19 cellular contexts compared by ENCODE assay signal in genomic region chr19:15400521-15401396, GRCh38. TPM values are rescaled to one million over a fixed set of nuclear protein-coding genes. Genes with fewer than 3 reads are reported as not detected.
DNase-seq lines count a peak whose midpoint lies in the region; ATAC-seq and TF ChIP-seq lines count a peak whose summit lies in the region.
"Had no signal": no experiment of that assay in that cellular context is flagged by ENCODE, and none has a peak within 500 bp of the region (broad histone marks: within the 10 kb centered on the region; RNA-seq: fewer than 3 reads in every experiment).

No MANE protein-coding gene starts in this region.

- ATAC-seq in WTC11 = no peak; the same call in 1 of the 2 replicates
- ATAC-seq in stimulated activated effector memory CD8-positive, alpha-beta T cell treated with anti-CD3 and anti-CD28 coated beads, Interleukin-12 subunit alpha, Interleukin-12 subunit beta, amount 100 ng/mL, for 72 hours = no peak
- no peak for ATAC-seq in CD4-positive, alpha-beta T cell (ENCODE audit: poor library complexity)
- ATAC-seq: activated T-cell treated with anti-CD3 and anti-CD28 coated beads, Interleukin-2, amount 50 U/mL, for 4 hours; stimulated activated naive CD8-positive, alpha-beta T cell treated with anti-CD3 and anti-CD28 coated beads, Interleukin-15, amount 100 ng/mL, for 72 hours had no signal

- H3K4me3 ChIP-seq in breast epithelium = no peak overlapping the region
- H3K4me3 ChIP-seq in coronary artery = no peak overlapping the region

- H3K36me3 Mint-ChIP-seq in MCF 10A (ENCODE audit: insufficient read depth, unreplicated experiment) = peaks cover 49% of the 10 kb centered on the region
- peaks cover 47% of the 10 kb centered on the region for H3K36me3 Mint-ChIP-seq in WTC11
- H3K36me3 Mint-ChIP-seq in nephron progenitor cell (ENCODE audit: low read depth) = peaks cover 53% of the 10 kb centered on the region
- peaks cover 66% of the 10 kb centered on the region for H3K36me3 Mint-ChIP-seq in stimulated activated effector memory CD8-positive, alpha-beta T cell treated with anti-CD3 and anti-CD28 coated beads, Interleukin-12 subunit alpha, Interleukin-12 subunit beta, amount 100 ng/mL, for 72 hours
- H3K36me3 Mint-ChIP-seq in CD4-positive, alpha-beta T cell (ENCODE audit: low read depth) = peaks cover 76% of the 10 kb centered on the region

- no peak for TF ChIP-seq POLR2A in breast epithelium (IDR thresholded peaks at IDR 0.05)

- H3K36me3 ChIP-seq in breast epithelium = peaks cover 14% of the 10 kb centered on the region

- no peaks in the 10 kb centered on the region for H3K4me1 ChIP-seq in breast epithelium

- no peaks in the 10 kb centered on the region for H3K27me3 ChIP-seq in breast epithelium
- H3K27me3 ChIP-seq in CD4-positive, alpha-beta T cell (ENCODE audit: control insufficient read depth, insufficient read depth, low read length) = no peaks in the 10 kb centered on the region

- BruUV-seq in MCF 10A (replicated peaks; lab: Mats Ljungman, UMichigan) = TSS peak; percentile 20

- H3K9me3 Mint-ChIP-seq in MCF 10A (ENCODE audit: unreplicated experiment) (no peaks in the 10 kb centered on the region), WTC11 (no peaks in the 10 kb centered on the region), nephron progenitor cell (no peaks in the 10 kb centered on the region)
- no peaks in the 10 kb centered on the region for H3K9me3 Mint-ChIP-seq in stimulated activated effector memory CD8-positive, alpha-beta T cell treated with anti-CD3 and anti-CD28 coated beads, Interleukin-12 subunit alpha, Interleukin-12 subunit beta, amount 100 ng/mL, for 72 hours
- H3K9me3 Mint-ChIP-seq in CD4-positive, alpha-beta T cell = no peaks in the 10 kb centered on the region
- H3K9me3 Mint-ChIP-seq: activated CD4-positive, alpha-beta T cell treated with anti-CD3 and anti-CD28 coated beads, Interleukin-2, amount 10 ng/mL, durations not matched to agents 24 days and 14 days; activated T-cell treated with anti-CD3 and anti-CD28 coated beads, Interleukin-2, amount 50 U/mL, for 4 hours; stimulated activated naive CD8-positive, alpha-beta T cell treated with anti-CD3 and anti-CD28 coated beads, Interleukin-15, amount 100 ng/mL, for 72 hours; T-helper 2 cell treated with Interferon-gamma antibody and Interleukin-4, amounts not matched to agents 5 μg/mL and 100 μg/mL, for 36 hours; type B pancreatic cell had no signal

- H3K27ac ChIP-seq in breast epithelium = no peak overlapping the region
- no peak overlapping the region for H3K27ac ChIP-seq in CD4-positive, alpha-beta T cell (ENCODE audit: low read depth, low read length)
- H3K27ac ChIP-seq in coronary artery = no peak overlapping the region

- no peak for TF ChIP-seq CTCF in MCF 10A (IDR thresholded peaks at IDR 0.05; ENCODE audit: unreplicated experiment)
- no peak for TF ChIP-seq CTCF in breast epithelium (IDR thresholded peaks at IDR 0.05)
- no peak for TF ChIP-seq CTCF in WTC11 (IDR thresholded peaks at IDR 0.05)
- no peak for TF ChIP-seq CTCF in nephron progenitor cell (IDR thresholded peaks at IDR 0.05)
- TF ChIP-seq CTCF in CD4-positive, alpha-beta T cell (IDR thresholded peaks at IDR 0.05) = no peak
- no peak for TF ChIP-seq CTCF in coronary artery (IDR thresholded peaks at IDR 0.05)

- H3K4me1 Mint-ChIP-seq in MCF 10A (ENCODE audit: insufficient read depth, unreplicated experiment) (peaks cover 9% of the 10 kb centered on the region), WTC11 (peaks cover 3% of the 10 kb centered on the region; the same call in 1 of the 2 replicates), nephron progenitor cell (peaks cover 21% of the 10 kb centered on the region)
- peaks cover 27% of the 10 kb centered on the region for H3K4me1 Mint-ChIP-seq in stimulated activated effector memory CD8-positive, alpha-beta T cell treated with anti-CD3 and anti-CD28 coated beads, Interleukin-12 subunit alpha, Interleukin-12 subunit beta, amount 100 ng/mL, for 72 hours
- H3K4me1 Mint-ChIP-seq in CD4-positive, alpha-beta T cell (ENCODE audit: low read depth) = peaks cover 11% of the 10 kb centered on the region

- no peaks in the 10 kb centered on the region for H3K9me3 ChIP-seq in breast epithelium
- H3K9me3 ChIP-seq in CD4-positive, alpha-beta T cell (ENCODE audit: control insufficient read depth, low read length) = no peaks in the 10 kb centered on the region

- H3K27ac Mint-ChIP-seq in MCF 10A (ENCODE audit: low read depth, unreplicated experiment) = no peak overlapping the region
- peak overlapping the region; percentile 45; the same call in 1 of the 2 replicates for H3K27ac Mint-ChIP-seq in WTC11
- H3K27ac Mint-ChIP-seq in nephron progenitor cell = peak overlapping the region; percentile 90
- peak overlapping the region; percentile 29 for H3K27ac Mint-ChIP-seq in stimulated activated effector memory CD8-positive, alpha-beta T cell treated with anti-CD3 and anti-CD28 coated beads, Interleukin-12 subunit alpha, Interleukin-12 subunit beta, amount 100 ng/mL, for 72 hours
- no peak overlapping the region for H3K27ac Mint-ChIP-seq in CD4-positive, alpha-beta T cell
- H3K27ac Mint-ChIP-seq: activated CD4-positive, alpha-beta T cell treated with anti-CD3 and anti-CD28 coated beads, Interleukin-2, amount 10 ng/mL, durations not matched to agents 24 days and 14 days; T-helper 2 cell treated with Interferon-gamma antibody and Interleukin-4, amounts not matched to agents 5 μg/mL and 100 μg/mL, for 36 hours; type B pancreatic cell had no signal

- intact Hi-C loops in MCF 10A (cut with micrococcal nuclease) = no loop called here
- intact Hi-C loops in breast epithelium (cut with DNase I; ENCODE audit: low total_unique reads) = no loop called here
- intact Hi-C loops in CD4-positive, alpha-beta T cell (cut with DNase I, micrococcal nuclease) = no loop called here

- CTCF ChIA-PET in MCF 10A (lab: Yijun Ruan, JAX) (interaction anchor here (0.5 to 0.8 kb wide), 2 partner anchors 17 to 31 kb away, joined by 3 to 4 read pairs; no protein-coding TSS in a partner anchor), WTC11 (lab: Charles Lee) (no interaction called here)
- CTCF ChIA-PET in CD4-positive, alpha-beta T cell (lab: Charles Lee) = interaction anchor here (1.1 kb wide), 1 partner anchor 18 kb away, joined by 3 read pairs; the partner anchor contains the start of gene AKAP8L

- no peak for DNase-seq in MCF 10A (ENCODE audit: unreplicated experiment)
- DNase-seq in breast epithelium (ENCODE audit: low spot score in 2 of 2) = no peak
- no peak for DNase-seq in WTC11 (ENCODE audit: low spot score)
- no peak for DNase-seq in nephron progenitor cell
- no peak for DNase-seq in stimulated activated effector memory CD8-positive, alpha-beta T cell treated with anti-CD3 and anti-CD28 coated beads, Interleukin-12 subunit alpha, Interleukin-12 subunit beta, amount 100 ng/mL, for 72 hours (ENCODE audit: low spot score in 2 of 2)
- DNase-seq in NCI-H187 (lab: John Stamatoyannopoulos, UW) = no peak
- no peak for DNase-seq in CD4-positive, alpha-beta T cell
- no peak for DNase-seq in coronary artery (ENCODE audit: low spot score)
- DNase-seq: 8988T; activated CD4-positive, alpha-beta T cell treated with anti-CD3 and anti-CD28 coated beads, Interleukin-2, amount 10 ng/mL, durations not matched to agents 24 days and 14 days; activated T-cell treated with anti-CD3 and anti-CD28 coated beads, Interleukin-2, amount 50 U/mL, for 4 hours; DMS79; H7; Kasumi-1; NCI-H187 treated with DMSO at 0.1 percent for 48 hours; retina; stimulated activated naive CD8-positive, alpha-beta T cell treated with anti-CD3 and anti-CD28 coated beads, Interleukin-15, amount 100 ng/mL, for 72 hours had no signal

- H3K27me3 Mint-ChIP-seq in MCF 10A (ENCODE audit: insufficient read depth, unreplicated experiment) (no peaks in the 10 kb centered on the region), WTC11 (ENCODE audit: low read depth) (no peaks in the 10 kb centered on the region), nephron progenitor cell (ENCODE audit: low read depth, poor library complexity) (no peaks in the 10 kb centered on the region)
- H3K27me3 Mint-ChIP-seq in CD4-positive, alpha-beta T cell = no peaks in the 10 kb centered on the region
- H3K27me3 Mint-ChIP-seq: activated CD4-positive, alpha-beta T cell treated with anti-CD3 and anti-CD28 coated beads, Interleukin-2, amount 10 ng/mL, durations not matched to agents 24 days and 14 days; stimulated activated naive CD8-positive, alpha-beta T cell treated with anti-CD3 and anti-CD28 coated beads, Interleukin-15, amount 100 ng/mL, for 72 hours; type B pancreatic cell had no signal

- H3K4me3 Mint-ChIP-seq in MCF 10A (ENCODE audit: unreplicated experiment) (no peak overlapping the region), WTC11 (no peak overlapping the region), nephron progenitor cell (no peak overlapping the region)
- no peak overlapping the region for H3K4me3 Mint-ChIP-seq in stimulated activated effector memory CD8-positive, alpha-beta T cell treated with anti-CD3 and anti-CD28 coated beads, Interleukin-12 subunit alpha, Interleukin-12 subunit beta, amount 100 ng/mL, for 72 hours
- no peak overlapping the region for H3K4me3 Mint-ChIP-seq in CD4-positive, alpha-beta T cell
- H3K4me3 Mint-ChIP-seq: activated CD4-positive, alpha-beta T cell treated with anti-CD3 and anti-CD28 coated beads, Interleukin-2, amount 10 ng/mL, durations not matched to agents 24 days and 14 days; activated T-cell treated with anti-CD3 and anti-CD28 coated beads, Interleukin-2, amount 50 U/mL, for 4 hours; stimulated activated naive CD8-positive, alpha-beta T cell treated with anti-CD3 and anti-CD28 coated beads, Interleukin-15, amount 100 ng/mL, for 72 hours; T-helper 2 cell treated with Interferon-gamma antibody and Interleukin-4, amounts not matched to agents 5 μg/mL and 100 μg/mL, for 36 hours; type B pancreatic cell had no signal

- POLR2A ChIA-PET in MCF 10A (lab: Yijun Ruan, JAX) (interaction anchor here (1.3 to 2.8 kb wide), 2 partner anchors 18 to 32 kb away, joined by 3 to 12 read pairs; partner anchors contain the start of gene AKAP8L), WTC11 (lab: Charles Lee) (interaction anchor here (0.5 kb wide), 1 partner anchor 387 kb away, joined by 3 read pairs; no protein-coding TSS in a partner anchor)
- POLR2A ChIA-PET in CD4-positive, alpha-beta T cell (lab: Charles Lee) = interaction anchor here (0.6 kb wide), 1 partner anchor 22 kb away, joined by 3 read pairs; the partner anchor contains the start of gene AKAP8

TF ChIP-seq in WTC11, 78 proteins besides CTCF, POLR2A, EP300 and RAD21 (continues in another document):
- no peak for TF ChIP-seq RORB (CRISPR knock-in tag; IDR thresholded peaks at IDR 0.05)
- no peak for TF ChIP-seq OVOL2 (CRISPR knock-in tag; IDR thresholded peaks at IDR 0.05; ENCODE audit: borderline replicate concordance)

RNA-seq across cellular contexts. Expression of gene AKAP8L, which starts 18.0 kb away (rescaled TPM):
- total RNA-seq in MCF 10A (2022) (84.7 and 89.0 TPM in 2 replicates), breast epithelium (100 to 1,000 TPM in 2 of 3 donors, 10 to 100 TPM in 1; 77.6 to 141 (median 122) TPM), WTC11 (2021) (184 to 231 TPM (median 184 TPM) in 3 replicates)
- 100 to 1,000 TPM; 157 to 162 TPM for total RNA-seq in CD4-positive, alpha-beta T cell

RNA-seq across cellular contexts. Expression of gene AKAP8, which starts 21.2 kb away (rescaled TPM):
- total RNA-seq in MCF 10A (2022) (31.1 and 37.8 TPM in 2 replicates), breast epithelium (10 to 100 TPM; 23.2 to 40.7 (median 33.4) TPM), WTC11 (2021) (49.1 to 65.9 TPM (median 51.3 TPM) in 3 replicates)
- 10 to 100 TPM; 87.5 to 90.1 TPM for total RNA-seq in CD4-positive, alpha-beta T cell

RNA-seq across cellular contexts. Expression of gene WIZ, which starts 49.0 kb away (rescaled TPM):
- total RNA-seq in MCF 10A (2022) = 46.4 and 46.5 TPM in 2 replicates
- 10 to 100 TPM; 17.6 to 51.1 (median 34.9) TPM for total RNA-seq in breast epithelium
- total RNA-seq in WTC11 (2021) = 37.6 to 43.9 TPM (median 40.6 TPM) in 3 replicates
- 10 to 100 TPM; 12.9 to 14.3 TPM for total RNA-seq in CD4-positive, alpha-beta T cell

Comparison
In these comparisons a context has a peak if more than half of its experiments do, and no peak if none do; other contexts are left out.
1. H3K27ac Mint-ChIP-seq: peak in WTC11 (single experiment), nephron progenitor cell (single experiment) and stimulated activated effector memory CD8-positive, alpha-beta T cell treated with anti-CD3 and anti-CD28 coated beads, Interleukin-12 subunit alpha, Interleukin-12 subunit beta, amount 100 ng/mL, for 72 hours (single experiment); none in MCF 10A (single experiment) and CD4-positive, alpha-beta T cell (single experiment).